1 cellular context compared by ENCODE assay signal in the genomic region with DNA sequence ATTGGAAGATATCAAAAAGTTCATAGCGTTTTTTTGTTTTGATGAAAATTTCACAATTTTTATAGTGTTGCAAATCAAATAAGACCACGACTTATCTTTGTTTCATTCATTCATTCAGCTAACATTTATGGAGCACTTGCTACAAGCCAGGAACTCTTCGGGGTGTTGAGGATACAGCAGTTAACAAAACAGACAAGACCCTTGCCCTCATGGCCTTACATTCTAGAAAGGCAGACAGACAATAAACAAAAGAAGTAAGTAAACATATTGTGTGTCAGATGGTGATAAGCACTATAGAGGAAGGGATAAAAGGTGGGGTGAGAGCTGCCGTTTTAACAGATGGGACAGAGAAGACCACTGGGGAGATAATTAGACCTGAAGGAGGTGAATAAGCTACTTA.
TF ChIP-seq lines count a peak whose summit lies in the region.

No MANE protein-coding gene starts in this region.

TF ChIP-seq in HepG2, 621 proteins besides CTCF, POLR2A, EP300 and RAD21 (continued from another document):
- TF ChIP-seq, protein P1, sequence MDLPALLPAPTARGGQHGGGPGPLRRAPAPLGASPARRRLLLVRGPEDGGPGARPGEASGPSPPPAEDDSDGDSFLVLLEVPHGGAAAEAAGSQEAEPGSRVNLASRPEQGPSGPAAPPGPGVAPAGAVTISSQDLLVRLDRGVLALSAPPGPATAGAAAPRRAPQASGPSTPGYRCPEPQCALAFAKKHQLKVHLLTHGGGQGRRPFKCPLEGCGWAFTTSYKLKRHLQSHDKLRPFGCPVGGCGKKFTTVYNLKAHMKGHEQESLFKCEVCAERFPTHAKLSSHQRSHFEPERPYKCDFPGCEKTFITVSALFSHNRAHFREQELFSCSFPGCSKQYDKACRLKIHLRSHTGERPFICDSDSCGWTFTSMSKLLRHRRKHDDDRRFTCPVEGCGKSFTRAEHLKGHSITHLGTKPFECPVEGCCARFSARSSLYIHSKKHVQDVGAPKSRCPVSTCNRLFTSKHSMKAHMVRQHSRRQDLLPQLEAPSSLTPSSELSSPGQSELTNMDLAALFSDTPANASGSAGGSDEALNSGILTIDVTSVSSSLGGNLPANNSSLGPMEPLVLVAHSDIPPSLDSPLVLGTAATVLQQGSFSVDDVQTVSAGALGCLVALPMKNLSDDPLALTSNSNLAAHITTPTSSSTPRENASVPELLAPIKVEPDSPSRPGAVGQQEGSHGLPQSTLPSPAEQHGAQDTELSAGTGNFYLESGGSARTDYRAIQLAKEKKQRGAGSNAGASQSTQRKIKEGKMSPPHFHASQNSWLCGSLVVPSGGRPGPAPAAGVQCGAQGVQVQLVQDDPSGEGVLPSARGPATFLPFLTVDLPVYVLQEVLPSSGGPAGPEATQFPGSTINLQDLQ (CRISPR knock-in tag; IDR thresholded peaks at IDR 0.05), result no peak
- TF ChIP-seq ZNF260 (CRISPR knock-in tag; IDR thresholded peaks at IDR 0.05; ENCODE audit: borderline replicate concordance, low read depth) (no peak), RBFOX2 (IDR thresholded peaks at IDR 0.05; ENCODE audit: low read depth, low read length) (no peak), ZNF577 (CRISPR knock-in tag; IDR thresholded peaks at IDR 0.05; ENCODE audit: borderline replicate concordance, low read depth) (no peak), FOSL2 (CRISPR knock-in tag; IDR thresholded peaks at IDR 0.05) (no peak), MXD4 (CRISPR knock-in tag; IDR thresholded peaks at IDR 0.05) (no peak), JARID2 (CRISPR knock-in tag; IDR thresholded peaks at IDR 0.05; ENCODE audit: insufficient replicate concordance) (no peak), ONECUT2 (CRISPR knock-in tag; IDR thresholded peaks at IDR 0.05) (no peak), PAWR (CRISPR knock-in tag; IDR thresholded peaks at IDR 0.05; ENCODE audit: borderline replicate concordance) (no peak), NCOA2 (CRISPR knock-in tag; IDR thresholded peaks at IDR 0.05) (peak; percentile 72; the same call in 1 of the 2 replicates), SOX6 (IDR thresholded peaks at IDR 0.05) (no peak), SOX6 (CRISPR knock-in tag; IDR thresholded peaks at IDR 0.05) (peak; percentile 91), HES4 (CRISPR knock-in tag; IDR thresholded peaks at IDR 0.05; ENCODE audit: borderline replicate concordance) (no peak), RBM39 (IDR thresholded peaks at IDR 0.05; ENCODE audit: low read depth, low read length, poor library complexity, severe bottlenecking) (no peak)
- TF ChIP-seq, protein P2, sequence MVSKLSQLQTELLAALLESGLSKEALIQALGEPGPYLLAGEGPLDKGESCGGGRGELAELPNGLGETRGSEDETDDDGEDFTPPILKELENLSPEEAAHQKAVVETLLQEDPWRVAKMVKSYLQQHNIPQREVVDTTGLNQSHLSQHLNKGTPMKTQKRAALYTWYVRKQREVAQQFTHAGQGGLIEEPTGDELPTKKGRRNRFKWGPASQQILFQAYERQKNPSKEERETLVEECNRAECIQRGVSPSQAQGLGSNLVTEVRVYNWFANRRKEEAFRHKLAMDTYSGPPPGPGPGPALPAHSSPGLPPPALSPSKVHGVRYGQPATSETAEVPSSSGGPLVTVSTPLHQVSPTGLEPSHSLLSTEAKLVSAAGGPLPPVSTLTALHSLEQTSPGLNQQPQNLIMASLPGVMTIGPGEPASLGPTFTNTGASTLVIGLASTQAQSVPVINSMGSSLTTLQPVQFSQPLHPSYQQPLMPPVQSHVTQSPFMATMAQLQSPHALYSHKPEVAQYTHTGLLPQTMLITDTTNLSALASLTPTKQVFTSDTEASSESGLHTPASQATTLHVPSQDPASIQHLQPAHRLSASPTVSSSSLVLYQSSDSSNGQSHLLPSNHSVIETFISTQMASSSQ (IDR thresholded peaks at IDR 0.05; ENCODE audit: low read depth), result no peak
- TF ChIP-seq, protein P2 (CRISPR knock-in tag; IDR thresholded peaks at IDR 0.05; ENCODE audit: borderline replicate concordance), result no peak
- TF ChIP-seq, protein P3, sequence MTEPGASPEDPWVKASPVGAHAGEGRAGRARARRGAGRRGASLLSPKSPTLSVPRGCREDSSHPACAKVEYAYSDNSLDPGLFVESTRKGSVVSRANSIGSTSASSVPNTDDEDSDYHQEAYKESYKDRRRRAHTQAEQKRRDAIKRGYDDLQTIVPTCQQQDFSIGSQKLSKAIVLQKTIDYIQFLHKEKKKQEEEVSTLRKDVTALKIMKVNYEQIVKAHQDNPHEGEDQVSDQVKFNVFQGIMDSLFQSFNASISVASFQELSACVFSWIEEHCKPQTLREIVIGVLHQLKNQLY (CRISPR knock-in tag; IDR thresholded peaks at IDR 0.05), result no peak
- TF ChIP-seq, protein P4, sequence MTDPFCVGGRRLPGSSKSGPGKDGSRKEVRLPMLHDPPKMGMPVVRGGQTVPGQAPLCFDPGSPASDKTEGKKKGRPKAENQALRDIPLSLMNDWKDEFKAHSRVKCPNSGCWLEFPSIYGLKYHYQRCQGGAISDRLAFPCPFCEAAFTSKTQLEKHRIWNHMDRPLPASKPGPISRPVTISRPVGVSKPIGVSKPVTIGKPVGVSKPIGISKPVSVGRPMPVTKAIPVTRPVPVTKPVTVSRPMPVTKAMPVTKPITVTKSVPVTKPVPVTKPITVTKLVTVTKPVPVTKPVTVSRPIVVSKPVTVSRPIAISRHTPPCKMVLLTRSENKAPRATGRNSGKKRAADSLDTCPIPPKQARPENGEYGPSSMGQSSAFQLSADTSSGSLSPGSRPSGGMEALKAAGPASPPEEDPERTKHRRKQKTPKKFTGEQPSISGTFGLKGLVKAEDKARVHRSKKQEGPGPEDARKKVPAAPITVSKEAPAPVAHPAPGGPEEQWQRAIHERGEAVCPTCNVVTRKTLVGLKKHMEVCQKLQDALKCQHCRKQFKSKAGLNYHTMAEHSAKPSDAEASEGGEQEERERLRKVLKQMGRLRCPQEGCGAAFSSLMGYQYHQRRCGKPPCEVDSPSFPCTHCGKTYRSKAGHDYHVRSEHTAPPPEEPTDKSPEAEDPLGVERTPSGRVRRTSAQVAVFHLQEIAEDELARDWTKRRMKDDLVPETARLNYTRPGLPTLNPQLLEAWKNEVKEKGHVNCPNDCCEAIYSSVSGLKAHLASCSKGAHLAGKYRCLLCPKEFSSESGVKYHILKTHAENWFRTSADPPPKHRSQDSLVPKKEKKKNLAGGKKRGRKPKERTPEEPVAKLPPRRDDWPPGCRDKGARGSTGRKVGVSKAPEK (CRISPR knock-in tag; IDR thresholded peaks at IDR 0.05; ENCODE audit: borderline replicate concordance), result no peak
- TF ChIP-seq, protein P5, sequence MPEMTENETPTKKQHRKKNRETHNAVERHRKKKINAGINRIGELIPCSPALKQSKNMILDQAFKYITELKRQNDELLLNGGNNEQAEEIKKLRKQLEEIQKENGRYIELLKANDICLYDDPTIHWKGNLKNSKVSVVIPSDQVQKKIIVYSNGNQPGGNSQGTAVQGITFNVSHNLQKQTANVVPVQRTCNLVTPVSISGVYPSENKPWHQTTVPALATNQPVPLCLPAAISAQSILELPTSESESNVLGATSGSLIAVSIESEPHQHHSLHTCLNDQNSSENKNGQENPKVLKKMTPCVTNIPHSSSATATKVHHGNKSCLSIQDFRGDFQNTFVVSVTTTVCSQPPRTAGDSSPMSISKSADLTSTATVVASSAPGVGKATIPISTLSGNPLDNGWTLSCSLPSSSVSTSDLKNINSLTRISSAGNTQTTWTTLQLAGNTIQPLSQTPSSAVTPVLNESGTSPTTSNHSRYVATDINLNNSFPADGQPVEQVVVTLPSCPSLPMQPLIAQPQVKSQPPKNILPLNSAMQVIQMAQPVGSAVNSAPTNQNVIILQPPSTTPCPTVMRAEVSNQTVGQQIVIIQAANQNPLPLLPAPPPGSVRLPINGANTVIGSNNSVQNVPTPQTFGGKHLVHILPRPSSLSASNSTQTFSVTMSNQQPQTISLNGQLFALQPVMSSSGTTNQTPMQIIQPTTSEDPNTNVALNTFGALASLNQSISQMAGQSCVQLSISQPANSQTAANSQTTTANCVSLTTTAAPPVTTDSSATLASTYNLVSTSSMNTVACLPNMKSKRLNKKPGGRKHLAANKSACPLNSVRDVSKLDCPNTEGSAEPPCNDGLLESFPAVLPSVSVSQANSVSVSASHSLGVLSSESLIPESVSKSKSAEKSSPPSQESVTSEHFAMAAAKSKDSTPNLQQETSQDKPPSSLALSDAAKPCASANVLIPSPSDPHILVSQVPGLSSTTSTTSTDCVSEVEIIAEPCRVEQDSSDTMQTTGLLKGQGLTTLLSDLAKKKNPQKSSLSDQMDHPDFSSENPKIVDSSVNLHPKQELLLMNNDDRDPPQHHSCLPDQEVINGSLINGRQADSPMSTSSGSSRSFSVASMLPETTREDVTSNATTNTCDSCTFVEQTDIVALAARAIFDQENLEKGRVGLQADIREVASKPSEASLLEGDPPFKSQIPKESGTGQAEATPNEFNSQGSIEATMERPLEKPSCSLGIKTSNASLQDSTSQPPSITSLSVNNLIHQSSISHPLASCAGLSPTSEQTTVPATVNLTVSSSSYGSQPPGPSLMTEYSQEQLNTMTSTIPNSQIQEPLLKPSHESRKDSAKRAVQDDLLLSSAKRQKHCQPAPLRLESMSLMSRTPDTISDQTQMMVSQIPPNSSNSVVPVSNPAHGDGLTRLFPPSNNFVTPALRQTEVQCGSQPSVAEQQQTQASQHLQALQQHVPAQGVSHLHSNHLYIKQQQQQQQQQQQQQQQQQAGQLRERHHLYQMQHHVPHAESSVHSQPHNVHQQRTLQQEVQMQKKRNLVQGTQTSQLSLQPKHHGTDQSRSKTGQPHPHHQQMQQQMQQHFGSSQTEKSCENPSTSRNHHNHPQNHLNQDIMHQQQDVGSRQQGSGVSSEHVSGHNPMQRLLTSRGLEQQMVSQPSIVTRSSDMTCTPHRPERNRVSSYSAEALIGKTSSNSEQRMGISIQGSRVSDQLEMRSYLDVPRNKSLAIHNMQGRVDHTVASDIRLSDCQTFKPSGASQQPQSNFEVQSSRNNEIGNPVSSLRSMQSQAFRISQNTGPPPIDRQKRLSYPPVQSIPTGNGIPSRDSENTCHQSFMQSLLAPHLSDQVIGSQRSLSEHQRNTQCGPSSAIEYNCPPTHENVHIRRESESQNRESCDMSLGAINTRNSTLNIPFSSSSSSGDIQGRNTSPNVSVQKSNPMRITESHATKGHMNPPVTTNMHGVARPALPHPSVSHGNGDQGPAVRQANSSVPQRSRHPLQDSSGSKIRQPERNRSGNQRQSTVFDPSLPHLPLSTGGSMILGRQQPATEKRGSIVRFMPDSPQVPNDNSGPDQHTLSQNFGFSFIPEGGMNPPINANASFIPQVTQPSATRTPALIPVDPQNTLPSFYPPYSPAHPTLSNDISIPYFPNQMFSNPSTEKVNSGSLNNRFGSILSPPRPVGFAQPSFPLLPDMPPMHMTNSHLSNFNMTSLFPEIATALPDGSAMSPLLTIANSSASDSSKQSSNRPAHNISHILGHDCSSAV (CRISPR knock-in tag; IDR thresholded peaks at IDR 0.05; ENCODE audit: borderline replicate concordance), result no peak
- TF ChIP-seq, protein P6, sequence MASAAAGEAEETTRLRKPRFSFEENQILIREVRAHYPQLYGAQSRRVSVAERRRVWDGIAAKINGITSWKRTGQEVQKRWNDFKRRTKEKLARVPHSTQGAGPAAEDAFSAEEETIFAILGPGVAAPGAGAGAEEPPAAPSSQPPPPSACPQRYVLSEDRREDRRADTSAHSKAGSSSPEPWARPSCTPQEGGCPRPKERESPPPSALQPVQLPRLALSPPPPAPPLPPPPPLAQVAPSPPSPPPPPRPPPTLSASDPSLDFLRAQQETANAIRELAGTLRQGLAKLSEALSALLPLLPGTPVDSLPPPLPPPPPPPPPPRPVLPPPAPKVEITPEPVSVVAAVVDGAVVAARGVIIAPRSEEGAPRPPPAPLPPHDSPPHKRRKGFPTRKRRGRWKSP (CRISPR knock-in tag; IDR thresholded peaks at IDR 0.05), result no peak
